In genomic region chr15:69400850-69401249, GRCh38 we compare ENCODE assay signal across 20 cellular contexts. TPM values are rescaled to one million over a fixed set of nuclear protein-coding genes. Genes with fewer than 3 reads are reported as not detected.
DNase-seq lines count a peak whose midpoint lies in the region; ATAC-seq, FAIRE-seq and TF ChIP-seq lines count a peak whose summit lies in the region.
"Had no signal": no experiment of that assay in that cellular context is flagged by ENCODE, and none has a peak within 500 bp of the region (broad histone marks: within the 10 kb centered on the region; RNA-seq: fewer than 3 reads in every experiment).

No MANE protein-coding gene starts in this region.

- in situ Hi-C loops in K562 (cut with MboI) = loop anchor here (5.0 kb wide), 1 partner anchor 344 kb away; no protein-coding TSS in a partner anchor

- no peaks in the 10 kb centered on the region for H3K9me3 ChIP-seq in K562 (replicated peaks; ENCODE audit: control insufficient read depth, insufficient read depth, low read depth, low read length)
- H3K9me3 ChIP-seq: BLaER1 treated with 17β-estradiol and CSF1 and Interleukin-3, amounts not matched to agents 10 nM and 100 nM; transverse colon had no signal

- H3K9me1 ChIP-seq in K562 (ENCODE audit: control insufficient read depth, insufficient read depth, low read length) = no peaks in the 10 kb centered on the region

- WGBS in K562 (ENCODE audit: insufficient coverage, low coverage, missing lambda C conversion rate) = 2% methylated on average over 5 of the region's 6 CpGs

- TF ChIP-seq RAD21 in K562 (CRISPR knock-in tag; conservative IDR thresholded peaks at IDR 0.05 in 1 of 2, IDR thresholded peaks at IDR 0.05 in 1 of 2) = no peak

- no peak for TF ChIP-seq CTCF in GM23338 (conservative IDR thresholded peaks at IDR 0.05; ENCODE audit: low read depth in 2 of 2)
- TF ChIP-seq CTCF in K562 (IDR thresholded peaks at IDR 0.05 in 2 of 3, conservative IDR thresholded peaks at IDR 0.05 in 1 of 3; ENCODE audit: insufficient read depth in 2 of 3, low read depth in 1 of 3, low read length in 3 of 3) = no peak

- H3K4me1 Mint-ChIP-seq in GM23338 = peaks cover 4% of the 10 kb centered on the region; the same call in 2 of the 3 replicates
- H3K4me1 Mint-ChIP-seq: natural killer cell had no signal

- H3K4me3 Mint-ChIP-seq in GM23338 = no peak overlapping the region; the same call in 2 of the 3 replicates
- H3K4me3 Mint-ChIP-seq: natural killer cell had no signal

- H2AFZ ChIP-seq in GM23338 (no peak overlapping the region), K562 (ENCODE audit: low read depth, low read length) (no peak overlapping the region)

- H3K79me2 ChIP-seq in GM23338 (replicated peaks; ENCODE audit: insufficient read depth) (no peaks in the 10 kb centered on the region), K562 (ENCODE audit: control insufficient read depth, insufficient read depth, low read length) (no peaks in the 10 kb centered on the region)

- H3K4me1 ChIP-seq in GM23338 (ENCODE audit: insufficient read depth) = no peaks in the 10 kb centered on the region
- H3K4me1 ChIP-seq in K562 (replicated peaks in 1 of 2; ENCODE audit: control insufficient read depth in 2 of 2, insufficient read depth in 2 of 2, low read length in 2 of 2) = no peaks in the 10 kb centered on the region; a peak in 1 of 5 replicates
- H3K4me1 ChIP-seq: transverse colon had no signal

- FAIRE-seq in K562 (lab: Jason Lieb, UNC) = no peak
- FAIRE-seq: D721Med, endothelial cell of umbilical vein, kidney had no signal

- peak; percentile 85 to 87 for ATAC-seq in activated CD4-positive, CD25-positive, alpha-beta regulatory T cell treated with anti-CD3 and anti-CD28 coated beads, Interleukin-2, amount 50 U/mL, for 24 hours
- ATAC-seq in GM23338 (peak; percentile 85), K562 (peak; percentile 67), GM21723 (IDR thresholded peaks at IDR 0.05; ENCODE audit: unreplicated experiment) (no peak)
- ATAC-seq: natural killer cell had no signal

- no peak overlapping the region for H3K27ac ChIP-seq in GM23338 (ENCODE audit: low read depth)
- no peak overlapping the region for H3K27ac ChIP-seq in K562 (ENCODE audit: extremely low read depth, low read depth, low read length)
- H3K27ac ChIP-seq: BLaER1 treated with 17β-estradiol and CSF1 and Interleukin-3, amounts not matched to agents 10 nM and 100 nM; transverse colon had no signal

- H3K4me2 ChIP-seq in GM23338 (no peak overlapping the region), K562 (ENCODE audit: insufficient read depth, low read length) (no peak overlapping the region)
- H3K4me2 ChIP-seq: BLaER1 treated with 17β-estradiol and CSF1 and Interleukin-3, amounts not matched to agents 10 nM and 100 nM had no signal

- no peaks in the 10 kb centered on the region for H3K9me2 ChIP-seq in GM23338 (ENCODE audit: insufficient read depth)

- H3K4me3 ChIP-seq in GM23338 (no peak overlapping the region), K562 (no peak overlapping the region)
- H3K4me3 ChIP-seq: BLaER1 treated with 17β-estradiol and CSF1 and Interleukin-3, amounts not matched to agents 10 nM and 100 nM; transverse colon had no signal

- no peaks in the 10 kb centered on the region for H3K36me3 ChIP-seq in GM23338 (ENCODE audit: insufficient read depth)
- no peaks in the 10 kb centered on the region for H3K36me3 ChIP-seq in K562 (ENCODE audit: control insufficient read depth, insufficient read depth, low read length)
- H3K36me3 ChIP-seq: BLaER1 treated with 17β-estradiol and CSF1 and Interleukin-3, amounts not matched to agents 10 nM and 100 nM had no signal

- no peak for TF ChIP-seq POLR2A in K562 (conservative IDR thresholded peaks at IDR 0.05)

- no peaks in the 10 kb centered on the region for H3F3A ChIP-seq in GM23338 (replicated peaks; ENCODE audit: low read depth)

- intact Hi-C loops in K562 (cut with micrococcal nuclease) = no loop called here

- no peak overlapping the region for H3K9ac ChIP-seq in K562 (ENCODE audit: insufficient read depth in 1 of 2, low read depth in 2 of 2, low read length in 2 of 2)
- H3K9ac ChIP-seq: BLaER1 treated with 17β-estradiol and CSF1 and Interleukin-3, amounts not matched to agents 10 nM and 100 nM had no signal

- H3K9me3 Mint-ChIP-seq in GM23338 = no peaks in the 10 kb centered on the region
- H3K9me3 Mint-ChIP-seq: natural killer cell had no signal

- DNase-seq in activated CD4-positive, CD25-positive, alpha-beta regulatory T cell (lab: John Stamatoyannopoulos, UW) = no peak
- DNase-seq in GM23338 (ENCODE audit: low spot score) = peak; percentile 44
- no peak for DNase-seq in K562 (ENCODE audit: extremely low read depth in 1 of 4, low spot score in 3 of 4)
- peak; percentile 21 for DNase-seq in stimulated activated CD4-positive, alpha-beta T cell treated with anti-CD3 and anti-CD28 coated beads, Interleukin-4, amount 100 ng/mL, for 1 hour
- DNase-seq in GM19240 (ENCODE audit: insufficient read length, low spot score) = no peak
- DNase-seq in HuH-7 (ENCODE audit: low spot score) = no peak
- DNase-seq: activated CD4-positive, alpha-beta T cell treated with anti-CD3 and anti-CD28 coated beads, Interleukin-2, amount 50 U/mL, for 1 hour; activated effector memory CD4-positive, alpha-beta T cell treated with anti-CD3 and anti-CD28 coated beads, Interleukin-2, amount 50 U/mL, for 16 hours; cortex of kidney; kidney; mesenchymal stem cell; natural killer cell; NCI-H1105; stimulated activated naive CD4-positive, alpha-beta T cell treated with Interleukin-2 at 50 U/mL for 16 hours; transverse colon had no signal

- H4K20me1 ChIP-seq in GM23338 (replicated peaks; ENCODE audit: insufficient read depth) (no peaks in the 10 kb centered on the region), K562 (replicated peaks; ENCODE audit: control insufficient read depth, insufficient read depth, low read length) (no peaks in the 10 kb centered on the region; the same call in 1 of the 2 replicates)
- H4K20me1 ChIP-seq: BLaER1 treated with 17β-estradiol and CSF1 and Interleukin-3, amounts not matched to agents 10 nM and 100 nM had no signal

- H3K27ac Mint-ChIP-seq in GM23338 = peak overlapping the region; percentile 47; the same call in 1 of the 2 replicates
- H3K27ac Mint-ChIP-seq: natural killer cell had no signal

- peaks cover 9% of the 10 kb centered on the region for H3K27me3 Mint-ChIP-seq in GM23338 (ENCODE audit: insufficient read depth, low read depth, poor library complexity)

- peaks cover 4% of the 10 kb centered on the region; the same call in 2 of the 3 replicates for H3K36me3 Mint-ChIP-seq in GM23338 (ENCODE audit: low read depth)
- H3K36me3 Mint-ChIP-seq: natural killer cell had no signal

- CTCF ChIA-PET in K562 (lab: Yijun Ruan, JAX; ENCODE audit: low intra/inter-chr PET ratio) = no interaction called here

- BruUV-seq in K562 (replicated peaks; lab: Mats Ljungman, UMichigan) = no TSS peak

- no peak for TF ChIP-seq EP300 in K562 (IDR thresholded peaks at IDR 0.05; ENCODE audit: low read length)

- POLR2A ChIA-PET in K562 (lab: Yijun Ruan, JAX) = interaction anchor here (1.7 kb wide), 1 partner anchor 11 kb away, joined by 6 read pairs; no protein-coding TSS in a partner anchor

- no peaks in the 10 kb centered on the region for H3K27me3 ChIP-seq in GM23338 (ENCODE audit: insufficient read depth)
- peaks cover 0 to 42% of the 10 kb centered on the region in 2 experiments; a peak in 3 of 5 replicates for H3K27me3 ChIP-seq in K562 (ENCODE audit: control insufficient read depth in 2 of 2, insufficient read depth in 2 of 2, low read length in 2 of 2)
- H3K27me3 ChIP-seq: BLaER1 treated with 17β-estradiol and CSF1 and Interleukin-3, amounts not matched to agents 10 nM and 100 nM; transverse colon had no signal

RNA-seq across cellular contexts. Expression of gene KIF23, which starts 13.3 kb away (rescaled TPM):
- total RNA-seq in GM23338 (2014; rRNA removed; shearing (Covaris generic)) = 76.9 and 103 TPM in 2 replicates
- polyA plus RNA-seq in GM23338 (2016; fragmentation: Nextera tagmentation; extraction: Ambion mirVana) (36.7 and 52.9 TPM in 2 replicates), K562 (2011; rRNA removed) (35.0 and 36.6 TPM in 2 replicates), K562 (2014; fragmentation: Illumina TruSeq; extraction: Trizol) (45.4 and 51.0 TPM in 2 replicates), K562 (2014; fragmentation: Nextera tagmentation; extraction: Ambion mirVana) (10 to 100 TPM; 29.4 to 45.7 TPM), K562 (2014; rRNA removed) (30.1 and 37.1 TPM in 2 replicates)
- total RNA-seq in K562 (2011; cell fraction: chromatin; rRNA removed; ENCODE audit: low replicate concordance) = 60.1 and 168 TPM in 2 replicates
- 19.8 and 33.3 TPM in 2 replicates for total RNA-seq in K562 (2011; cell fraction: nucleolus; rRNA removed)
- 58.6 and 62.3 TPM in 2 replicates for total RNA-seq in K562 (2011; cell fraction: nucleoplasm; rRNA removed)
- total RNA-seq in K562 (2014; rRNA removed) (39.3 and 39.8 TPM in 2 replicates), K562 (2014; rRNA removed; fragmentation: Illumina TruSeq; extraction: Trizol) (58.2 and 63.5 TPM in 2 replicates), K562 (2015; rRNA removed; fragmentation: Illumina TruSeq; extraction: Trizol) (52.2 and 55.4 TPM in 2 replicates), K562 (2021) (37.9 and 41.9 TPM in 2 replicates)
- polyA plus RNA-seq in K562 (2011; cell fraction: cytosol; rRNA removed) = 6.5 and 16.8 TPM in 2 replicates
- polyA plus RNA-seq in K562 (2011; cell fraction: nucleus; rRNA removed) = 98.6 and 163 TPM in 2 replicates
- polyA plus RNA-seq in K562 (2012) = 25.8 and 35.5 TPM in 2 replicates
- 66.2 and 68.8 TPM in 2 replicates for polyA minus RNA-seq in K562 (2011; rRNA and poly(A)+ RNA removed)
- 20.0 and 25.1 TPM in 2 replicates for polyA minus RNA-seq in K562 (2011; cell fraction: cytosol; rRNA and poly(A)+ RNA removed)
- polyA minus RNA-seq in K562 (2011; cell fraction: nucleus; rRNA and poly(A)+ RNA removed) = 34.1 and 63.0 TPM in 2 replicates

RNA-seq across cellular contexts. Expression of gene RPLP1, which starts 51.8 kb away (rescaled TPM):
- total RNA-seq in GM23338 (2014; rRNA removed; shearing (Covaris generic)) = 283 and 305 TPM in 2 replicates
- polyA plus RNA-seq in GM23338 (2016; fragmentation: Nextera tagmentation; extraction: Ambion mirVana) = 3,258 and 3,794 TPM in 2 replicates
- 174 and 228 TPM in 2 replicates for total RNA-seq in K562 (2011; cell fraction: chromatin; rRNA removed; ENCODE audit: low replicate concordance)
- 391 and 425 TPM in 2 replicates for total RNA-seq in K562 (2011; cell fraction: nucleolus; rRNA removed)
- total RNA-seq in K562 (2011; cell fraction: nucleoplasm; rRNA removed) = 447 and 925 TPM in 2 replicates
- total RNA-seq in K562 (2014; rRNA removed) = 529 and 1,012 TPM in 2 replicates
- total RNA-seq in K562 (2014; rRNA removed; fragmentation: Illumina TruSeq; extraction: Trizol) = 75.0 and 76.3 TPM in 2 replicates
- total RNA-seq in K562 (2015; rRNA removed; fragmentation: Illumina TruSeq; extraction: Trizol) = 348 and 354 TPM in 2 replicates
- total RNA-seq in K562 (2021) = 2,904 and 3,053 TPM in 2 replicates
- 847 and 1,576 TPM in 2 replicates for polyA plus RNA-seq in K562 (2011; rRNA removed)
- 1,671 and 2,235 TPM in 2 replicates for polyA plus RNA-seq in K562 (2011; cell fraction: cytosol; rRNA removed)
- 951 and 1,033 TPM in 2 replicates for polyA plus RNA-seq in K562 (2011; cell fraction: nucleus; rRNA removed)
- 3,121 and 3,201 TPM in 2 replicates for polyA plus RNA-seq in K562 (2012)
- polyA plus RNA-seq in K562 (2014; fragmentation: Illumina TruSeq; extraction: Trizol) = 629 and 1,170 TPM in 2 replicates
- 1,000 to 10,000 TPM; 2,333 to 2,378 TPM for polyA plus RNA-seq in K562 (2014; fragmentation: Nextera tagmentation; extraction: Ambion mirVana)
- 1,119 and 1,211 TPM in 2 replicates for polyA plus RNA-seq in K562 (2014; rRNA removed)
- polyA minus RNA-seq in K562 (2011; rRNA and poly(A)+ RNA removed) = 279 and 315 TPM in 2 replicates
- polyA minus RNA-seq in K562 (2011; cell fraction: cytosol; rRNA and poly(A)+ RNA removed) = 3,516 and 4,843 TPM in 2 replicates
- polyA minus RNA-seq in K562 (2011; cell fraction: nucleus; rRNA and poly(A)+ RNA removed) = 192 and 341 TPM in 2 replicates

Comparison
In these comparisons a context has a peak if more than half of its experiments do, and no peak if none do; other contexts are left out.
1. DNase-seq: peak in GM23338 (single experiment) and stimulated activated CD4-positive, alpha-beta T cell treated with anti-CD3 and anti-CD28 coated beads, Interleukin-4, amount 100 ng/mL, for 1 hour (single experiment); none in activated CD4-positive, CD25-positive, alpha-beta regulatory T cell (0 of 4), K562 (0 of 4), GM19240 (single experiment) and HuH-7 (single experiment).